Comparison of ENCODE assay signal across 17 cellular contexts in genomic region chr11:35340101-35340500, GRCh38.
"Had no signal": no experiment of that assay in that cellular context is flagged by ENCODE, and none has a peak within 500 bp of the region (broad histone marks: within the 10 kb centered on the region; RNA-seq: fewer than 3 reads in every experiment).

No MANE protein-coding gene starts in this region.

- ATAC-seq: activated T-cell treated with anti-CD3 and anti-CD28 coated beads, Interleukin-2, amount 50 U/mL, for 4 hours; stimulated activated naive B cell treated with anti-CD40 and anti-IgM and Interleukin-4, amounts not matched to agents 10 μg/mL and 1 μg/mL and 100 μg/mL, for 72 hours had no signal

- DNase-seq: activated CD4-positive, alpha-beta T cell treated with anti-CD3 and anti-CD28 coated beads, Interleukin-2, amount 10 ng/mL, durations not matched to agents 7 days and 5 days; activated CD8-positive, alpha-beta memory T cell treated with anti-CD3 and anti-CD28 coated beads, Interleukin-2, amount 50 U/mL, for 4 hours; activated naive CD4-positive, alpha-beta T cell treated with anti-CD3 and anti-CD28 coated beads for 36 hours; activated T-cell treated with anti-CD3 and anti-CD28 coated beads, Interleukin-2, amount 50 U/mL, for 4 hours; aorta; cerebellar nuclear complex; cortex of kidney; effector CD4-positive, alpha-beta T cell; hippocampal formation; left cardiac atrium; midbrain; stimulated activated naive B cell treated with anti-CD40 and anti-IgM and Interleukin-4, amounts not matched to agents 10 μg/mL and 1 μg/mL and 100 μg/mL, for 72 hours; T-helper 1 cell; T-helper 9 cell; thyroid gland had no signal

- H3K9me3 ChIP-seq: breast epithelium, thyroid gland had no signal

- H3K27ac ChIP-seq: breast epithelium, thyroid gland had no signal

- FAIRE-seq: islet of Langerhans had no signal

- H3K36me3 ChIP-seq: breast epithelium, thyroid gland had no signal

- H3K4me1 ChIP-seq: breast epithelium, thyroid gland had no signal

- H3K27me3 ChIP-seq: breast epithelium, thyroid gland had no signal

- H3K4me3 ChIP-seq: breast epithelium, thyroid gland had no signal
